1 cellular context compared by ENCODE assay signal in genomic region chr17:37829446-37830142, GRCh38.
TF ChIP-seq lines count a peak whose summit lies in the region.

No MANE protein-coding gene starts in this region.

TF ChIP-seq in IMR-90, 13 proteins besides CTCF, POLR2A, EP300 and RAD21:
- no peak for TF ChIP-seq FOS (IDR thresholded peaks at IDR 0.05; ENCODE audit: low read depth, low read length)
- no peak for TF ChIP-seq BHLHE40 (IDR thresholded peaks at IDR 0.05; ENCODE audit: low read depth, low read length)
TF ChIP-seq in IMR-90: peak in this region for 0.
